Comparison of ENCODE assay signal across 8 cellular contexts in the genomic region with DNA sequence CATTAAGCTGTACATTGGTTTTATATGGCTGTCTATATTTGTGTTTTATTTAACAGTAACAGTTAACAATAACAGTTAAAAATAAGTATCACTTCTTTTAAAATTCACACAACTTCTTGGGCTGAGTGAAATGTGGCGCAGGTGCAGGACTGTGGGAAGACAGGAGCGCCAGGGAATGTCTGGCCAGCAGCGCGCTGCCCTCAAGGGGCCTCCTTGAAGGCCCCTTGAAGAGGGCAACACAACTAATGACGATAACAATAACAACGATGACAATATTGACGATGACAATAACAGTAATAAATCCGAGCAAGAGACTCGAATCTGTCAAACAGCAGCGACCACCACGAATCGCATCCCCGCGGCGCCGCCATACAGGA. TPM values are rescaled to one million over a fixed set of nuclear protein-coding genes. Genes with fewer than 3 reads are reported as not detected.
A peak's percentile ranks its signal among the peaks of the same experiment; 100 is the strongest.
DNase-seq lines count a peak whose midpoint lies in the region; FAIRE-seq and TF ChIP-seq lines count a peak whose summit lies in the region.

No MANE protein-coding gene starts in this region.

- POLR2A ChIA-PET in activated CD4-positive, alpha-beta T cell treated with anti-CD3 and anti-CD28 coated beads, Interleukin-2, amount 10 ng/mL, durations not matched to agents 7 days and 5 days (lab: Charles Lee) = no interaction called here

- H3K4me1 ChIP-seq in mesendoderm (ENCODE audit: control insufficient read depth, low read depth, low read length) (peaks cover 5% of the 10 kb centered on the region), transverse colon (peaks cover 0 to 36% (median 30%) of the 10 kb centered on the region in 4 donors)

- in situ Hi-C loops in transverse colon (cut with MboI; ENCODE audit: low pct_ligation_motif_present in 1 of 4, low pct_unique_long_range_greater_than_20kb in 1 of 4, low sequenced_read_pairs in 3 of 4) = no loop called here

- no CpG with 5 or more reads among the region's 16 CpGs for WGBS in mesendoderm (ENCODE audit: extremely low coverage, insufficient coverage, low lambda C conversion rate)
- WGBS in transverse colon (ENCODE audit: low coverage in 1 of 2), 2 donors = 20% methylated on average over 1 to 11 of the region's 16 CpGs

- H3K4me3 ChIP-seq in bronchial epithelial cell (ENCODE audit: low read depth, low read length) (peak overlapping the region; percentile 66), mesendoderm (ENCODE audit: low read length) (peak overlapping the region; percentile 6), transverse colon (peak overlapping the region in 3 of 4 donors; percentile 79 to 95 (median 85))

- H4K8ac ChIP-seq in mesendoderm (ENCODE audit: low read depth, low read length) = no peak overlapping the region

- no peaks in the 10 kb centered on the region for H3K36me3 Mint-ChIP-seq in activated CD4-positive, alpha-beta T cell treated with anti-CD3 and anti-CD28 coated beads, Interleukin-2, amount 10 ng/mL, durations not matched to agents 7 days and 5 days (ENCODE audit: low read depth)

- TF ChIP-seq EP300 in transverse colon (IDR thresholded peaks at IDR 0.05; ENCODE audit: low read depth) = no peak

- peaks cover 12% of the 10 kb centered on the region for H3K4me1 Mint-ChIP-seq in activated CD4-positive, alpha-beta T cell treated with anti-CD3 and anti-CD28 coated beads, Interleukin-2, amount 10 ng/mL, durations not matched to agents 7 days and 5 days

- peak overlapping the region; percentile 54 for H3K56ac ChIP-seq in mesendoderm (ENCODE audit: low read length)

- no peak overlapping the region for H3K18ac ChIP-seq in mesendoderm (ENCODE audit: low read length)

- H3K4me2 ChIP-seq in mesendoderm (ENCODE audit: low read length) = peak overlapping the region; percentile 11

- TF ChIP-seq CTCF in bronchial epithelial cell (IDR thresholded peaks at IDR 0.05; ENCODE audit: insufficient read depth, low read length, severe bottlenecking) (no peak), transverse colon (IDR thresholded peaks at IDR 0.05) (no peak)

- peaks cover 0 to 4% of the 10 kb centered on the region in 2 donors for H3K9me3 ChIP-seq in transverse colon

- H3K23ac ChIP-seq in mesendoderm (ENCODE audit: low read length) = no peak overlapping the region

- peaks cover 5% of the 10 kb centered on the region for H3K9me3 Mint-ChIP-seq in activated CD4-positive, alpha-beta T cell treated with anti-CD3 and anti-CD28 coated beads, Interleukin-2, amount 10 ng/mL, durations not matched to agents 7 days and 5 days

- no peak for DNase-seq in activated CD4-positive, alpha-beta T cell treated with anti-CD3 and anti-CD28 coated beads, Interleukin-2, amount 10 ng/mL, durations not matched to agents 7 days and 5 days
- DNase-seq in activated CD4-positive, alpha-beta T cell treated with anti-CD3 and anti-CD28 coated beads for 48 hours = no peak
- DNase-seq in bronchial epithelial cell (ENCODE audit: low read depth) (peak; percentile 19), mesendoderm (no peak), transverse colon (no peak), NCI-H128 (lab: John Stamatoyannopoulos, UW; ENCODE audit: unreplicated experiment) (no peak)
- no peak for DNase-seq in effector CD8-positive, alpha-beta T cell (lab: John Stamatoyannopoulos, UW)
- DNase-seq in activated CD4-positive, alpha-beta T cell treated with anti-CD3 and anti-CD28 coated beads for 4 hours = no peak

- H3K79me1 ChIP-seq in mesendoderm (ENCODE audit: low read length) = peaks cover 5% of the 10 kb centered on the region

- H3K79me2 ChIP-seq in mesendoderm (ENCODE audit: control insufficient read depth, insufficient read depth, low read length) = no peaks in the 10 kb centered on the region

- H2BK15ac ChIP-seq in mesendoderm (replicated peaks; ENCODE audit: low read depth) = no peak overlapping the region

- TF ChIP-seq POLR2A in transverse colon (IDR thresholded peaks at IDR 0.05) = no peak

- FAIRE-seq in bronchial epithelial cell (lab: Jason Lieb, UNC) = no peak

- H3K27me3 Mint-ChIP-seq in activated CD4-positive, alpha-beta T cell treated with anti-CD3 and anti-CD28 coated beads, Interleukin-2, amount 10 ng/mL, durations not matched to agents 7 days and 5 days = peaks cover 36% of the 10 kb centered on the region

- H3K4ac ChIP-seq in mesendoderm (ENCODE audit: low read depth, low read length) = no peak overlapping the region

- no peak overlapping the region for H2BK120ac ChIP-seq in mesendoderm (ENCODE audit: low read depth, low read length)

- intact Hi-C loops in transverse colon (cut with DNase I; ENCODE audit: low total_unique reads) = no loop called here

- H2AK5ac ChIP-seq in mesendoderm (ENCODE audit: low read length) = no peak overlapping the region

- H3K36me3 ChIP-seq in bronchial epithelial cell (ENCODE audit: control insufficient read depth, insufficient read depth, low read length) (no peaks in the 10 kb centered on the region), mesendoderm (ENCODE audit: control insufficient read depth, insufficient read depth, low read length) (no peaks in the 10 kb centered on the region), transverse colon (no peaks in the 10 kb centered on the region)

- no peak overlapping the region for H2BK5ac ChIP-seq in mesendoderm (ENCODE audit: low read length)

- no peak overlapping the region for H4K5ac ChIP-seq in mesendoderm (ENCODE audit: low read length)

- peak overlapping the region; percentile 65 for H3K4me3 Mint-ChIP-seq in activated CD4-positive, alpha-beta T cell treated with anti-CD3 and anti-CD28 coated beads, Interleukin-2, amount 10 ng/mL, durations not matched to agents 7 days and 5 days

- no peak overlapping the region for H3K27ac ChIP-seq in mesendoderm (ENCODE audit: low read depth, low read length)
- H3K27ac ChIP-seq in transverse colon = peak overlapping the region; percentile 90 to 98 (median 94)

- CTCF ChIA-PET in activated CD4-positive, alpha-beta T cell treated with anti-CD3 and anti-CD28 coated beads, Interleukin-2, amount 10 ng/mL, durations not matched to agents 7 days and 5 days (lab: Charles Lee) = no interaction called here

- H3K27me3 ChIP-seq in bronchial epithelial cell (ENCODE audit: control insufficient read depth, insufficient read depth, low read length) (no peaks in the 10 kb centered on the region), mesendoderm (ENCODE audit: insufficient read depth, low read length, poor library complexity) (no peaks in the 10 kb centered on the region), transverse colon (no peaks in the 10 kb centered on the region)

- peak overlapping the region; percentile 20 for H3K9ac ChIP-seq in mesendoderm (ENCODE audit: low read length)

- H3K27ac Mint-ChIP-seq in activated CD4-positive, alpha-beta T cell treated with anti-CD3 and anti-CD28 coated beads, Interleukin-2, amount 10 ng/mL, durations not matched to agents 7 days and 5 days = no peak overlapping the region

RNA-seq across cellular contexts. Expression of a gene that starts 0.4 kb away (rescaled TPM):
- total RNA-seq in activated CD4-positive, alpha-beta T cell treated with anti-CD3 and anti-CD28 coated beads, Interleukin-2, amount 10 ng/mL, durations not matched to agents 7 days and 5 days = under 1 TPM; 0.04 to 0.07 TPM
- total RNA-seq in bronchial epithelial cell (4.2 and 6.1 TPM in 2 replicates), transverse colon (10 to 100 TPM; 34.7 to 73.4 (median 38.8) TPM)
- 6.2 TPM for polyA plus RNA-seq in mesendoderm (2013, experiment 1 of 2)
- polyA plus RNA-seq in mesendoderm (2013, experiment 2 of 2) = 6.1 TPM

Comparison
In these comparisons a context has a peak if more than half of its experiments do, and no peak if none do; other contexts are left out.
1. H3K4me3 ChIP-seq: peak in every context shown above with its lines; median percentile 85 in transverse colon; 66 in bronchial epithelial cell; 6 in mesendoderm.